ENCODE assay signal across 2 cellular contexts in the genomic region with DNA sequence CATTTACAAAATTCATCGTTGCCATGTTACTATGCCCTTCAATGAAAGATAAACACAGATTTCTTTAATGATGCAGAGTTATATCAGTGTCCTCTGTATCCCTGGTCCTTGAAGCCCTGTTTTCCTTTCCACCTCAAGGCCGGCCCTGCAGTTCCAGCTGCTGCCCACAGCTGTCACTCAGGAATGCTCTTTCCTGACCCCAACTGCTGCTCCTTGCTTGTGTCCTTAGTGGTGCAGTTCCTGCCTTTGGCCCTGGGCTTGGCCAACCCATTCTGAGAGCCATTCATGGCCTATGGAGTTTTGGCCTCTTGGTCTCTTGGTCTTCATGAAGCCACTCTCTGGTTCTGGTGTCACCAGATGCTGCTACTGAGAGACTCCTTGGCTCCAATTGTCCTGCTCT.
TF ChIP-seq lines count a peak whose summit lies in the region.

No MANE protein-coding gene starts in this region.

TF ChIP-seq in HepG2, 621 proteins besides CTCF, POLR2A, EP300 and RAD21:
- TF ChIP-seq, protein P1, sequence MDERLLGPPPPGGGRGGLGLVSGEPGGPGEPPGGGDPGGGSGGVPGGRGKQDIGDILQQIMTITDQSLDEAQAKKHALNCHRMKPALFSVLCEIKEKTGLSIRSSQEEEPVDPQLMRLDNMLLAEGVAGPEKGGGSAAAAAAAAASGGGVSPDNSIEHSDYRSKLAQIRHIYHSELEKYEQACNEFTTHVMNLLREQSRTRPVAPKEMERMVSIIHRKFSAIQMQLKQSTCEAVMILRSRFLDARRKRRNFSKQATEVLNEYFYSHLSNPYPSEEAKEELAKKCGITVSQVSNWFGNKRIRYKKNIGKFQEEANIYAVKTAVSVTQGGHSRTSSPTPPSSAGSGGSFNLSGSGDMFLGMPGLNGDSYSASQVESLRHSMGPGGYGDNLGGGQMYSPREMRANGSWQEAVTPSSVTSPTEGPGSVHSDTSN (CRISPR knock-in tag; IDR thresholded peaks at IDR 0.05), result peak; percentile 63; the same call in 1 of the 2 replicates
- TF ChIP-seq, protein P2, sequence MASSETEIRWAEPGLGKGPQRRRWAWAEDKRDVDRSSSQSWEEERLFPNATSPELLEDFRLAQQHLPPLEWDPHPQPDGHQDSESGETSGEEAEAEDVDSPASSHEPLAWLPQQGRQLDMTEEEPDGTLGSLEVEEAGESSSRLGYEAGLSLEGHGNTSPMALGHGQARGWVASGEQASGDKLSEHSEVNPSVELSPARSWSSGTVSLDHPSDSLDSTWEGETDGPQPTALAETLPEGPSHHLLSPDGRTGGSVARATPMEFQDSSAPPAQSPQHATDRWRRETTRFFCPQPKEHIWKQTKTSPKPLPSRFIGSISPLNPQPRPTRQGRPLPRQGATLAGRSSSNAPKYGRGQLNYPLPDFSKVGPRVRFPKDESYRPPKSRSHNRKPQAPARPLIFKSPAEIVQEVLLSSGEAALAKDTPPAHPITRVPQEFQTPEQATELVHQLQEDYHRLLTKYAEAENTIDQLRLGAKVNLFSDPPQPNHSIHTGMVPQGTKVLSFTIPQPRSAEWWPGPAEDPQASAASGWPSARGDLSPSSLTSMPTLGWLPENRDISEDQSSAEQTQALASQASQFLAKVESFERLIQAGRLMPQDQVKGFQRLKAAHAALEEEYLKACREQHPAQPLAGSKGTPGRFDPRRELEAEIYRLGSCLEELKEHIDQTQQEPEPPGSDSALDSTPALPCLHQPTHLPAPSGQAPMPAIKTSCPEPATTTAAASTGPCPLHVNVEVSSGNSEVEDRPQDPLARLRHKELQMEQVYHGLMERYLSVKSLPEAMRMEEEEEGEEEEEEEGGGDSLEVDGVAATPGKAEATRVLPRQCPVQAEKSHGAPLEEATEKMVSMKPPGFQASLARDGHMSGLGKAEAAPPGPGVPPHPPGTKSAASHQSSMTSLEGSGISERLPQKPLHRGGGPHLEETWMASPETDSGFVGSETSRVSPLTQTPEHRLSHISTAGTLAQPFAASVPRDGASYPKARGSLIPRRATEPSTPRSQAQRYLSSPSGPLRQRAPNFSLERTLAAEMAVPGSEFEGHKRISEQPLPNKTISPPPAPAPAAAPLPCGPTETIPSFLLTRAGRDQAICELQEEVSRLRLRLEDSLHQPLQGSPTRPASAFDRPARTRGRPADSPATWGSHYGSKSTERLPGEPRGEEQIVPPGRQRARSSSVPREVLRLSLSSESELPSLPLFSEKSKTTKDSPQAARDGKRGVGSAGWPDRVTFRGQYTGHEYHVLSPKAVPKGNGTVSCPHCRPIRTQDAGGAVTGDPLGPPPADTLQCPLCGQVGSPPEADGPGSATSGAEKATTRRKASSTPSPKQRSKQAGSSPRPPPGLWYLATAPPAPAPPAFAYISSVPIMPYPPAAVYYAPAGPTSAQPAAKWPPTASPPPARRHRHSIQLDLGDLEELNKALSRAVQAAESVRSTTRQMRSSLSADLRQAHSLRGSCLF (CRISPR knock-in tag; IDR thresholded peaks at IDR 0.05; ENCODE audit: borderline replicate concordance), result no peak
- peak; percentile 12 for TF ChIP-seq TEAD3 (CRISPR knock-in tag; optimal IDR thresholded peaks at IDR 0.05; ENCODE audit: borderline replicate concordance)

TF ChIP-seq in K562, 482 proteins besides CTCF, POLR2A, EP300 and RAD21:
- TF ChIP-seq, protein P3, sequence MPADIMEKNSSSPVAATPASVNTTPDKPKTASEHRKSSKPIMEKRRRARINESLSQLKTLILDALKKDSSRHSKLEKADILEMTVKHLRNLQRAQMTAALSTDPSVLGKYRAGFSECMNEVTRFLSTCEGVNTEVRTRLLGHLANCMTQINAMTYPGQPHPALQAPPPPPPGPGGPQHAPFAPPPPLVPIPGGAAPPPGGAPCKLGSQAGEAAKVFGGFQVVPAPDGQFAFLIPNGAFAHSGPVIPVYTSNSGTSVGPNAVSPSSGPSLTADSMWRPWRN (IDR thresholded peaks at IDR 0.05; ENCODE audit: low read depth), result no peak
- TF ChIP-seq, protein P4, sequence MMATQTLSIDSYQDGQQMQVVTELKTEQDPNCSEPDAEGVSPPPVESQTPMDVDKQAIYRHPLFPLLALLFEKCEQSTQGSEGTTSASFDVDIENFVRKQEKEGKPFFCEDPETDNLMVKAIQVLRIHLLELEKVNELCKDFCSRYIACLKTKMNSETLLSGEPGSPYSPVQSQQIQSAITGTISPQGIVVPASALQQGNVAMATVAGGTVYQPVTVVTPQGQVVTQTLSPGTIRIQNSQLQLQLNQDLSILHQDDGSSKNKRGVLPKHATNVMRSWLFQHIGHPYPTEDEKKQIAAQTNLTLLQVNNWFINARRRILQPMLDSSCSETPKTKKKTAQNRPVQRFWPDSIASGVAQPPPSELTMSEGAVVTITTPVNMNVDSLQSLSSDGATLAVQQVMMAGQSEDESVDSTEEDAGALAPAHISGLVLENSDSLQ (IDR thresholded peaks at IDR 0.05), result peak; percentile 22; the same call in 1 of the 2 replicates
